In genomic region chr19:8231073-8231604, GRCh38 we compare ENCODE assay signal across 26 cellular contexts. TPM values are rescaled to one million over a fixed set of nuclear protein-coding genes. Genes with fewer than 3 reads are reported as not detected.
DNase-seq lines count a peak whose midpoint lies in the region; ATAC-seq, FAIRE-seq and TF ChIP-seq lines count a peak whose summit lies in the region.
"Had no signal": no experiment of that assay in that cellular context is flagged by ENCODE, and none has a peak within 500 bp of the region (broad histone marks: within the 10 kb centered on the region; RNA-seq: fewer than 3 reads in every experiment).

No MANE protein-coding gene starts in this region.

- H3K4me3 Mint-ChIP-seq in effector memory CD8-positive, alpha-beta T cell: no peak overlapping the region
- no peak overlapping the region for H3K4me3 Mint-ChIP-seq in stimulated activated naive B cell treated with anti-CD40 and anti-IgM and Interleukin-4, amounts not matched to agents 10 μg/mL and 1 μg/mL and 100 μg/mL, for 72 hours
- H3K4me3 Mint-ChIP-seq: CD14-positive monocyte; CD4-positive, alpha-beta T cell; CD8-positive, alpha-beta memory T cell had no signal

- no peaks in the 10 kb centered on the region for H3K27me3 ChIP-seq in Panc1 (ENCODE audit: control insufficient read depth, insufficient read depth, low read length)
- no peaks in the 10 kb centered on the region for H3K27me3 ChIP-seq in HepG2 (ENCODE audit: control insufficient read depth in 1 of 2, insufficient read depth in 2 of 2, low read length in 2 of 2)
- H3K27me3 ChIP-seq: BE2C; BLaER1 treated with 17β-estradiol and CSF1 and Interleukin-3, amounts not matched to agents 10 nM and 100 nM had no signal

- TF ChIP-seq EP300 in HepG2 (IDR thresholded peaks at IDR 0.05; ENCODE audit: low read depth in 2 of 2, low read length in 2 of 2) (no peak), HepG2 (CRISPR knock-in tag; IDR thresholded peaks at IDR 0.05; ENCODE audit: borderline replicate concordance) (no peak)

- no peak overlapping the region for H2AFZ ChIP-seq in HepG2 (ENCODE audit: low read length)

- TF ChIP-seq CTCF in Panc1 (IDR thresholded peaks at IDR 0.05) (no peak), HepG2 (CRISPR knock-in tag; IDR thresholded peaks at IDR 0.05) (no peak)

- peaks cover 2 to 3% of the 10 kb centered on the region in 2 donors for H3K4me1 Mint-ChIP-seq in effector memory CD8-positive, alpha-beta T cell (ENCODE audit: low read depth in 2 of 2)
- H3K4me1 Mint-ChIP-seq in stimulated activated naive B cell treated with anti-CD40 and anti-IgM and Interleukin-4, amounts not matched to agents 10 μg/mL and 1 μg/mL and 100 μg/mL, for 72 hours: peaks cover 6 to 8% of the 10 kb centered on the region in 2 donors

- H3K9me3 Mint-ChIP-seq in effector memory CD8-positive, alpha-beta T cell: no peaks in the 10 kb centered on the region
- H3K9me3 Mint-ChIP-seq in stimulated activated naive B cell treated with anti-CD40 and anti-IgM and Interleukin-4, amounts not matched to agents 10 μg/mL and 1 μg/mL and 100 μg/mL, for 72 hours: peaks cover 0 to 2% of the 10 kb centered on the region in 2 donors
- H3K9me3 Mint-ChIP-seq: CD4-positive, alpha-beta T cell had no signal

- in situ Hi-C loops in Panc1 (cut with HindIII; ENCODE audit: low pct_unique_long_range_greater_than_20kb, low sequenced_read_pairs): no loop called here
- in situ Hi-C loops in HepG2 (cut with HindIII; ENCODE audit: extremely low pct_ligation_motif_present, low pct_unique_long_range_greater_than_20kb): no loop called here

- POLR2A ChIA-PET in Panc1 (lab: Charles Lee) (no interaction called here), HepG2 (lab: Yijun Ruan, JAX) (interaction anchor here (0.7 kb wide), 1 partner anchor 51 kb away, joined by 3 read pairs; no protein-coding TSS in a partner anchor)

- H3K9ac ChIP-seq in HepG2 (ENCODE audit: insufficient read depth, low read depth, low read length): no peak overlapping the region
- H3K9ac ChIP-seq: BLaER1 treated with 17β-estradiol and CSF1 and Interleukin-3, amounts not matched to agents 10 nM and 100 nM had no signal

- H3K79me2 ChIP-seq in HepG2 (ENCODE audit: insufficient read depth, low read length): peaks cover 42% of the 10 kb centered on the region

- peaks cover 7% of the 10 kb centered on the region for H3K36me3 Mint-ChIP-seq in effector memory CD8-positive, alpha-beta T cell (ENCODE audit: insufficient read depth)
- H3K36me3 Mint-ChIP-seq in stimulated activated naive B cell treated with anti-CD40 and anti-IgM and Interleukin-4, amounts not matched to agents 10 μg/mL and 1 μg/mL and 100 μg/mL, for 72 hours: peaks cover 29 to 34% of the 10 kb centered on the region in 2 donors

- TF ChIP-seq POLR2A in HepG2 (IDR thresholded peaks at IDR 0.05; ENCODE audit: insufficient read depth in 1 of 2, low read depth in 2 of 2, low read length in 2 of 2): no peak

- H3K4me3 ChIP-seq in Panc1 (ENCODE audit: low read depth in 2 of 2, low read length in 2 of 2) (no peak overlapping the region), HepG2 (replicated peaks in 1 of 3; ENCODE audit: insufficient read depth in 1 of 3, low read depth in 2 of 3, low read length in 3 of 3) (no peak overlapping the region)
- H3K4me3 ChIP-seq: A549; BLaER1 treated with 17β-estradiol and CSF1 and Interleukin-3, amounts not matched to agents 10 nM and 100 nM had no signal

- no peak overlapping the region for H3K4me2 ChIP-seq in HepG2 (ENCODE audit: low read depth, low read length)
- H3K4me2 ChIP-seq: A549; BLaER1 treated with 17β-estradiol and CSF1 and Interleukin-3, amounts not matched to agents 10 nM and 100 nM had no signal

- no peaks in the 10 kb centered on the region for H3K4me1 ChIP-seq in Panc1 (ENCODE audit: control insufficient read depth, insufficient read depth, low read length)
- H3K4me1 ChIP-seq in HepG2 (ENCODE audit: insufficient read depth, low read length): peaks cover 29% of the 10 kb centered on the region
- H3K4me1 ChIP-seq: A549, BE2C had no signal

- FAIRE-seq in HepG2 (lab: Jason Lieb, UNC): no peak
- FAIRE-seq: A549, D721Med, GM12891, GM18507, H1 had no signal

- H3K36me3 ChIP-seq in Panc1 (ENCODE audit: control insufficient read depth, insufficient read depth, low read length) (no peaks in the 10 kb centered on the region), HepG2 (replicated peaks in 1 of 2; ENCODE audit: control insufficient read depth in 1 of 2, insufficient read depth in 2 of 2, low read length in 2 of 2) (peaks cover 1 to 10% of the 10 kb centered on the region in 2 experiments; a peak in 4 of 5 replicates)
- H3K36me3 ChIP-seq: BE2C had no signal

- H4K20me1 ChIP-seq in HepG2 (ENCODE audit: insufficient read depth, low read length): peaks cover 3% of the 10 kb centered on the region; the same call in 1 of the 2 replicates

- 87% methylated on average over 2 of the region's 3 CpGs for WGBS in HepG2 (ENCODE audit: low lambda C conversion rate)

- H3K27ac ChIP-seq in Panc1 (ENCODE audit: low read length) (no peak overlapping the region), HepG2 (ENCODE audit: extremely low read length, insufficient read depth, low read length) (peak overlapping the region; percentile 31)
- H3K27ac ChIP-seq: A549; BLaER1 treated with 17β-estradiol and CSF1 and Interleukin-3, amounts not matched to agents 10 nM and 100 nM had no signal

- no peak for TF ChIP-seq RAD21 in HepG2 (CRISPR knock-in tag; IDR thresholded peaks at IDR 0.05)

- BruUV-seq in Panc1 (replicated peaks; lab: Mats Ljungman, UMichigan) (TSS peak; percentile 67), HepG2 (replicated peaks; lab: Mats Ljungman, UMichigan) (TSS peak; percentile 34)

- no peaks in the 10 kb centered on the region for H3K27me3 Mint-ChIP-seq in effector memory CD8-positive, alpha-beta T cell
- no peaks in the 10 kb centered on the region for H3K27me3 Mint-ChIP-seq in stimulated activated naive B cell treated with anti-CD40 and anti-IgM and Interleukin-4, amounts not matched to agents 10 μg/mL and 1 μg/mL and 100 μg/mL, for 72 hours
- H3K27me3 Mint-ChIP-seq: CD4-positive, alpha-beta T cell; CD8-positive, alpha-beta memory T cell had no signal

- no peak for DNase-seq in Panc1 (ENCODE audit: low read depth, low spot score)
- DNase-seq in effector memory CD8-positive, alpha-beta T cell: no peak
- DNase-seq in HepG2 (ENCODE audit: low spot score): no peak
- DNase-seq in stimulated activated naive B cell treated with anti-CD40 and anti-IgM and Interleukin-4, amounts not matched to agents 10 μg/mL and 1 μg/mL and 100 μg/mL, for 72 hours: no peak
- no peak for DNase-seq in GOT3 (lab: John Stamatoyannopoulos, UW)
- DNase-seq in NCI-H524 (lab: John Stamatoyannopoulos, UW): no peak
- DNase-seq: 8988T; ACHN; AML-193; BE2C; CD4-positive, alpha-beta T cell; CD8-positive, alpha-beta memory T cell; DMS 273 treated with DMSO at 0.1 percent for 48 hours; DMS79; EL; GDM1; H7; HCEC 1CT had no signal

- no peak for ATAC-seq in Panc1
- no peak for ATAC-seq in effector memory CD8-positive, alpha-beta T cell (replicated peaks)
- ATAC-seq in HepG2: no peak
- no peak for ATAC-seq in stimulated activated naive B cell treated with anti-CD40 and anti-IgM and Interleukin-4, amounts not matched to agents 10 μg/mL and 1 μg/mL and 100 μg/mL, for 72 hours (replicated peaks)
- no peak for ATAC-seq in esophagus mucosa
- ATAC-seq: A549 had no signal

- intact Hi-C loops in Panc1 (cut with micrococcal nuclease; ENCODE audit: unreplicated experiment): no loop called here
- intact Hi-C loops in HepG2 (cut with micrococcal nuclease; ENCODE audit: unreplicated experiment): no loop called here

- H3K9me3 ChIP-seq in Panc1 (ENCODE audit: control insufficient read depth, insufficient read depth, low read depth, low read length): no peaks in the 10 kb centered on the region
- no peaks in the 10 kb centered on the region for H3K9me3 ChIP-seq in HepG2 (ENCODE audit: low read length)
- H3K9me3 ChIP-seq: A549, BE2C had no signal

- CTCF ChIA-PET in Panc1 (lab: Charles Lee): no interaction called here
- CTCF ChIA-PET in HepG2 (lab: Yijun Ruan, JAX; ENCODE audit: low intra/inter-chr PET ratio, low total read pairs): no interaction called here

- peak overlapping the region; percentile 59 to 65 for H3K27ac Mint-ChIP-seq in effector memory CD8-positive, alpha-beta T cell
- H3K27ac Mint-ChIP-seq in stimulated activated naive B cell treated with anti-CD40 and anti-IgM and Interleukin-4, amounts not matched to agents 10 μg/mL and 1 μg/mL and 100 μg/mL, for 72 hours: peak overlapping the region; percentile 17
- H3K27ac Mint-ChIP-seq: CD4-positive, alpha-beta T cell had no signal

TF ChIP-seq in HepG2, 621 proteins besides CTCF, POLR2A, EP300 and RAD21 (continues in another document):
- TF ChIP-seq NKX3-1 (CRISPR knock-in tag; IDR thresholded peaks at IDR 0.05): no peak
- no peak for TF ChIP-seq TAF1 (CRISPR knock-in tag; IDR thresholded peaks at IDR 0.05)

RNA-seq across cellular contexts. Expression of gene CERS4, which starts 22.0 kb away (rescaled TPM):
- total RNA-seq in Panc1 (2021; ENCODE audit: unreplicated experiment) (11.6 TPM), HepG2 (2016; rRNA removed; fragmentation: Illumina TruSeq; extraction: Trizol) (47.4 and 83.5 TPM in 2 replicates), esophagus mucosa (84.8 TPM)
- 20.8 TPM for polyA plus RNA-seq in Panc1 (2012; ENCODE audit: insufficient read length)
- total RNA-seq in HepG2 (2016; cell fraction: cytosol; rRNA removed; fragmentation: Illumina TruSeq; extraction: Trizol; ENCODE audit: low read depth): 54.7 and 67.0 TPM in 2 replicates
- total RNA-seq in HepG2 (2016; cell fraction: insoluble cytoplasmic fraction; rRNA removed; fragmentation: Illumina TruSeq; extraction: Trizol): 42.9 and 82.5 TPM in 2 replicates
- total RNA-seq in HepG2 (2016; cell fraction: membrane; rRNA removed; fragmentation: Illumina TruSeq; extraction: Trizol): 68.0 and 79.4 TPM in 2 replicates
- 76.2 and 78.4 TPM in 2 replicates for total RNA-seq in HepG2 (2016; cell fraction: nucleus; rRNA removed; fragmentation: Illumina TruSeq; extraction: Trizol)
- polyA plus RNA-seq in HepG2 (2011; rRNA removed): 74.7 and 97.6 TPM in 2 replicates
- polyA plus RNA-seq in HepG2 (2011; cell fraction: cytosol; rRNA removed): 78.3 and 82.4 TPM in 2 replicates
- polyA plus RNA-seq in HepG2 (2011; cell fraction: nucleus; rRNA removed): 83.2 and 92.3 TPM in 2 replicates
- polyA plus RNA-seq in HepG2 (2012): 34.1 and 40.8 TPM in 2 replicates
- polyA plus RNA-seq in HepG2 (2016; cell fraction: cytosol; fragmentation: Illumina TruSeq; extraction: Trizol; ENCODE audit: low read depth): 47.5 and 59.8 TPM in 2 replicates
- polyA plus RNA-seq in HepG2 (2016; cell fraction: insoluble cytoplasmic fraction; fragmentation: Illumina TruSeq; extraction: Trizol; ENCODE audit: low read depth): 44.2 and 45.5 TPM in 2 replicates
- 53.9 and 57.1 TPM in 2 replicates for polyA plus RNA-seq in HepG2 (2016; cell fraction: membrane; fragmentation: Illumina TruSeq; extraction: Trizol; ENCODE audit: low read depth)
- 122 and 128 TPM in 2 replicates for polyA plus RNA-seq in HepG2 (2016; cell fraction: nucleus; fragmentation: Illumina TruSeq; extraction: Trizol; ENCODE audit: insufficient read depth, low read depth)
- polyA minus RNA-seq in HepG2 (2011; rRNA and poly(A)+ RNA removed; ENCODE audit: low replicate concordance): 0.19 and 131 TPM in 2 replicates
- 24.3 and 31.5 TPM in 2 replicates for polyA minus RNA-seq in HepG2 (2011; cell fraction: cytosol; rRNA and poly(A)+ RNA removed)
- polyA minus RNA-seq in HepG2 (2011; cell fraction: nucleus; rRNA and poly(A)+ RNA removed): 20.2 and 23.6 TPM in 2 replicates
